1 cellular context compared by ENCODE assay signal in the genomic region with DNA sequence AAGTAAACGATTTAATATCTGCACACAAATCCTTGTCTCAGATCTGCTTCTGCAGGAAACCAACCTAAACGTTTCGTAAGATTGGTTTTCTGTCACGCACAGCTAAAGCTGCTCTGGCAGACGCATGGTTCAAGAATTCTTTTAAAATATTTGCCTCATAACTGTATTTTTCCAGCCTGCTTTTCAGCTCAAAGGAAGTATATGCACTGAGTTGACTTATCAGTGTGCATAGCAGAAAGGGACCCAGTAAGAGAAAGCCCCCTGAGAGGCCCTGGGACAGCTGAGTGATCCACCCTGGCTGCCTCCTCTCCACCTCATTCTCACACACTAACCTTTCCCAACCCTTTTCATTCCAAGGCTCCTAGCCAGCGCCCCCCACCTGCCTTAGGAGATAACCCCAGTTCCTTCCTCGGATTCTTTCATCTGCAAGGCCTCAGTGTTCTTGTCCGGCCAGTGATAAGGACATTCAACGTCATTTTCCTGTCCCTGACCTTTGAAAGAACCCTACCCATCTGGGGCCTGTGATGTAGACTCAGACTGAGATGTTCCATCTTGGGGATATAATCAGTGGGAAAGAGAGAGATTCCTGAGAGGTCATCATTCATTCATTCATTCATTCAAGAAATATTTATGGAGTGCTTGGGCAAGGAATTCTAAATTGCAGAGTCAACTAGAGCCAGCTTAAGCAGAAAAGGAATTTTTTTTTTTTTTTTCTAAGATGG.
A peak's percentile ranks its signal among the peaks of the same experiment; 100 is the strongest.
TF ChIP-seq lines count a peak whose summit lies in the region.

No MANE protein-coding gene starts in this region.

TF ChIP-seq in K562, 482 proteins besides CTCF, POLR2A, EP300 and RAD21 (continued from another document and continues in another):
- TF ChIP-seq, protein P1, sequence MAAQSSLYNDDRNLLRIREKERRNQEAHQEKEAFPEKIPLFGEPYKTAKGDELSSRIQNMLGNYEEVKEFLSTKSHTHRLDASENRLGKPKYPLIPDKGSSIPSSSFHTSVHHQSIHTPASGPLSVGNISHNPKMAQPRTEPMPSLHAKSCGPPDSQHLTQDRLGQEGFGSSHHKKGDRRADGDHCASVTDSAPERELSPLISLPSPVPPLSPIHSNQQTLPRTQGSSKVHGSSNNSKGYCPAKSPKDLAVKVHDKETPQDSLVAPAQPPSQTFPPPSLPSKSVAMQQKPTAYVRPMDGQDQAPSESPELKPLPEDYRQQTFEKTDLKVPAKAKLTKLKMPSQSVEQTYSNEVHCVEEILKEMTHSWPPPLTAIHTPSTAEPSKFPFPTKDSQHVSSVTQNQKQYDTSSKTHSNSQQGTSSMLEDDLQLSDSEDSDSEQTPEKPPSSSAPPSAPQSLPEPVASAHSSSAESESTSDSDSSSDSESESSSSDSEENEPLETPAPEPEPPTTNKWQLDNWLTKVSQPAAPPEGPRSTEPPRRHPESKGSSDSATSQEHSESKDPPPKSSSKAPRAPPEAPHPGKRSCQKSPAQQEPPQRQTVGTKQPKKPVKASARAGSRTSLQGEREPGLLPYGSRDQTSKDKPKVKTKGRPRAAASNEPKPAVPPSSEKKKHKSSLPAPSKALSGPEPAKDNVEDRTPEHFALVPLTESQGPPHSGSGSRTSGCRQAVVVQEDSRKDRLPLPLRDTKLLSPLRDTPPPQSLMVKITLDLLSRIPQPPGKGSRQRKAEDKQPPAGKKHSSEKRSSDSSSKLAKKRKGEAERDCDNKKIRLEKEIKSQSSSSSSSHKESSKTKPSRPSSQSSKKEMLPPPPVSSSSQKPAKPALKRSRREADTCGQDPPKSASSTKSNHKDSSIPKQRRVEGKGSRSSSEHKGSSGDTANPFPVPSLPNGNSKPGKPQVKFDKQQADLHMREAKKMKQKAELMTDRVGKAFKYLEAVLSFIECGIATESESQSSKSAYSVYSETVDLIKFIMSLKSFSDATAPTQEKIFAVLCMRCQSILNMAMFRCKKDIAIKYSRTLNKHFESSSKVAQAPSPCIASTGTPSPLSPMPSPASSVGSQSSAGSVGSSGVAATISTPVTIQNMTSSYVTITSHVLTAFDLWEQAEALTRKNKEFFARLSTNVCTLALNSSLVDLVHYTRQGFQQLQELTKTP (IDR thresholded peaks at IDR 0.05; ENCODE audit: low read depth in 1 of 2, partially characterized antibody in 2 of 2): no peak
- TF ChIP-seq TCFL5 (CRISPR knock-in tag; conservative IDR thresholded peaks at IDR 0.05) (no peak), MCM7 (IDR thresholded peaks at IDR 0.05) (no peak), MTA2 (IDR thresholded peaks at IDR 0.05; ENCODE audit: low read depth) (peak; percentile 90), PCBP1 (IDR thresholded peaks at IDR 0.05; ENCODE audit: low read depth, low read length, poor library complexity, severe bottlenecking) (no peak), ZSCAN29 (IDR thresholded peaks at IDR 0.05) (peak; percentile 66; the same call in 1 of the 2 replicates), CAMTA2 (CRISPR knock-in tag; conservative IDR thresholded peaks at IDR 0.05) (no peak), TEAD1 (CRISPR knock-in tag; IDR thresholded peaks at IDR 0.05) (no peak; a peak in 1 of 4 replicates), ZKSCAN8 (CRISPR knock-in tag; IDR thresholded peaks at IDR 0.05) (no peak), SMARCA4 (IDR thresholded peaks at IDR 0.05) (peak; percentile 97), NCOA4 (IDR thresholded peaks at IDR 0.05; ENCODE audit: partially characterized antibody) (no peak), POLR2AphosphoS2 (IDR thresholded peaks at IDR 0.05; ENCODE audit: low read length) (no peak), JUN (IDR thresholded peaks at IDR 0.05; ENCODE audit: borderline replicate concordance, low read depth, low read length) (no peak; the same call in 1 of the 2 replicates), JUN (CRISPR knock-in tag; IDR thresholded peaks at IDR 0.05; ENCODE audit: borderline replicate concordance) (no peak), TFAM (CRISPR knock-in tag; conservative IDR thresholded peaks at IDR 0.05) (no peak), ZNF79 (CRISPR knock-in tag; IDR thresholded peaks at IDR 0.05; ENCODE audit: low read depth) (no peak), EGR1 (conservative IDR thresholded peaks at IDR 0.05) (no peak; the same call in 1 of the 2 replicates), SMAD4 (CRISPR knock-in tag; conservative IDR thresholded peaks at IDR 0.05) (peak; percentile 84)
- TF ChIP-seq, protein P2, sequence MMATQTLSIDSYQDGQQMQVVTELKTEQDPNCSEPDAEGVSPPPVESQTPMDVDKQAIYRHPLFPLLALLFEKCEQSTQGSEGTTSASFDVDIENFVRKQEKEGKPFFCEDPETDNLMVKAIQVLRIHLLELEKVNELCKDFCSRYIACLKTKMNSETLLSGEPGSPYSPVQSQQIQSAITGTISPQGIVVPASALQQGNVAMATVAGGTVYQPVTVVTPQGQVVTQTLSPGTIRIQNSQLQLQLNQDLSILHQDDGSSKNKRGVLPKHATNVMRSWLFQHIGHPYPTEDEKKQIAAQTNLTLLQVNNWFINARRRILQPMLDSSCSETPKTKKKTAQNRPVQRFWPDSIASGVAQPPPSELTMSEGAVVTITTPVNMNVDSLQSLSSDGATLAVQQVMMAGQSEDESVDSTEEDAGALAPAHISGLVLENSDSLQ (IDR thresholded peaks at IDR 0.05): peak; percentile 46
- TF ChIP-seq, protein P3, sequence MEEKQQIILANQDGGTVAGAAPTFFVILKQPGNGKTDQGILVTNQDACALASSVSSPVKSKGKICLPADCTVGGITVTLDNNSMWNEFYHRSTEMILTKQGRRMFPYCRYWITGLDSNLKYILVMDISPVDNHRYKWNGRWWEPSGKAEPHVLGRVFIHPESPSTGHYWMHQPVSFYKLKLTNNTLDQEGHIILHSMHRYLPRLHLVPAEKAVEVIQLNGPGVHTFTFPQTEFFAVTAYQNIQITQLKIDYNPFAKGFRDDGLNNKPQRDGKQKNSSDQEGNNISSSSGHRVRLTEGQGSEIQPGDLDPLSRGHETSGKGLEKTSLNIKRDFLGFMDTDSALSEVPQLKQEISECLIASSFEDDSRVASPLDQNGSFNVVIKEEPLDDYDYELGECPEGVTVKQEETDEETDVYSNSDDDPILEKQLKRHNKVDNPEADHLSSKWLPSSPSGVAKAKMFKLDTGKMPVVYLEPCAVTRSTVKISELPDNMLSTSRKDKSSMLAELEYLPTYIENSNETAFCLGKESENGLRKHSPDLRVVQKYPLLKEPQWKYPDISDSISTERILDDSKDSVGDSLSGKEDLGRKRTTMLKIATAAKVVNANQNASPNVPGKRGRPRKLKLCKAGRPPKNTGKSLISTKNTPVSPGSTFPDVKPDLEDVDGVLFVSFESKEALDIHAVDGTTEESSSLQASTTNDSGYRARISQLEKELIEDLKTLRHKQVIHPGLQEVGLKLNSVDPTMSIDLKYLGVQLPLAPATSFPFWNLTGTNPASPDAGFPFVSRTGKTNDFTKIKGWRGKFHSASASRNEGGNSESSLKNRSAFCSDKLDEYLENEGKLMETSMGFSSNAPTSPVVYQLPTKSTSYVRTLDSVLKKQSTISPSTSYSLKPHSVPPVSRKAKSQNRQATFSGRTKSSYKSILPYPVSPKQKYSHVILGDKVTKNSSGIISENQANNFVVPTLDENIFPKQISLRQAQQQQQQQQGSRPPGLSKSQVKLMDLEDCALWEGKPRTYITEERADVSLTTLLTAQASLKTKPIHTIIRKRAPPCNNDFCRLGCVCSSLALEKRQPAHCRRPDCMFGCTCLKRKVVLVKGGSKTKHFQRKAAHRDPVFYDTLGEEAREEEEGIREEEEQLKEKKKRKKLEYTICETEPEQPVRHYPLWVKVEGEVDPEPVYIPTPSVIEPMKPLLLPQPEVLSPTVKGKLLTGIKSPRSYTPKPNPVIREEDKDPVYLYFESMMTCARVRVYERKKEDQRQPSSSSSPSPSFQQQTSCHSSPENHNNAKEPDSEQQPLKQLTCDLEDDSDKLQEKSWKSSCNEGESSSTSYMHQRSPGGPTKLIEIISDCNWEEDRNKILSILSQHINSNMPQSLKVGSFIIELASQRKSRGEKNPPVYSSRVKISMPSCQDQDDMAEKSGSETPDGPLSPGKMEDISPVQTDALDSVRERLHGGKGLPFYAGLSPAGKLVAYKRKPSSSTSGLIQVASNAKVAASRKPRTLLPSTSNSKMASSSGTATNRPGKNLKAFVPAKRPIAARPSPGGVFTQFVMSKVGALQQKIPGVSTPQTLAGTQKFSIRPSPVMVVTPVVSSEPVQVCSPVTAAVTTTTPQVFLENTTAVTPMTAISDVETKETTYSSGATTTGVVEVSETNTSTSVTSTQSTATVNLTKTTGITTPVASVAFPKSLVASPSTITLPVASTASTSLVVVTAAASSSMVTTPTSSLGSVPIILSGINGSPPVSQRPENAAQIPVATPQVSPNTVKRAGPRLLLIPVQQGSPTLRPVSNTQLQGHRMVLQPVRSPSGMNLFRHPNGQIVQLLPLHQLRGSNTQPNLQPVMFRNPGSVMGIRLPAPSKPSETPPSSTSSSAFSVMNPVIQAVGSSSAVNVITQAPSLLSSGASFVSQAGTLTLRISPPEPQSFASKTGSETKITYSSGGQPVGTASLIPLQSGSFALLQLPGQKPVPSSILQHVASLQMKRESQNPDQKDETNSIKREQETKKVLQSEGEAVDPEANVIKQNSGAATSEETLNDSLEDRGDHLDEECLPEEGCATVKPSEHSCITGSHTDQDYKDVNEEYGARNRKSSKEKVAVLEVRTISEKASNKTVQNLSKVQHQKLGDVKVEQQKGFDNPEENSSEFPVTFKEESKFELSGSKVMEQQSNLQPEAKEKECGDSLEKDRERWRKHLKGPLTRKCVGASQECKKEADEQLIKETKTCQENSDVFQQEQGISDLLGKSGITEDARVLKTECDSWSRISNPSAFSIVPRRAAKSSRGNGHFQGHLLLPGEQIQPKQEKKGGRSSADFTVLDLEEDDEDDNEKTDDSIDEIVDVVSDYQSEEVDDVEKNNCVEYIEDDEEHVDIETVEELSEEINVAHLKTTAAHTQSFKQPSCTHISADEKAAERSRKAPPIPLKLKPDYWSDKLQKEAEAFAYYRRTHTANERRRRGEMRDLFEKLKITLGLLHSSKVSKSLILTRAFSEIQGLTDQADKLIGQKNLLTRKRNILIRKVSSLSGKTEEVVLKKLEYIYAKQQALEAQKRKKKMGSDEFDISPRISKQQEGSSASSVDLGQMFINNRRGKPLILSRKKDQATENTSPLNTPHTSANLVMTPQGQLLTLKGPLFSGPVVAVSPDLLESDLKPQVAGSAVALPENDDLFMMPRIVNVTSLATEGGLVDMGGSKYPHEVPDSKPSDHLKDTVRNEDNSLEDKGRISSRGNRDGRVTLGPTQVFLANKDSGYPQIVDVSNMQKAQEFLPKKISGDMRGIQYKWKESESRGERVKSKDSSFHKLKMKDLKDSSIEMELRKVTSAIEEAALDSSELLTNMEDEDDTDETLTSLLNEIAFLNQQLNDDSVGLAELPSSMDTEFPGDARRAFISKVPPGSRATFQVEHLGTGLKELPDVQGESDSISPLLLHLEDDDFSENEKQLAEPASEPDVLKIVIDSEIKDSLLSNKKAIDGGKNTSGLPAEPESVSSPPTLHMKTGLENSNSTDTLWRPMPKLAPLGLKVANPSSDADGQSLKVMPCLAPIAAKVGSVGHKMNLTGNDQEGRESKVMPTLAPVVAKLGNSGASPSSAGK (IDR thresholded peaks at IDR 0.05): no peak; the same call in 1 of the 2 replicates
- TF ChIP-seq, protein P4, sequence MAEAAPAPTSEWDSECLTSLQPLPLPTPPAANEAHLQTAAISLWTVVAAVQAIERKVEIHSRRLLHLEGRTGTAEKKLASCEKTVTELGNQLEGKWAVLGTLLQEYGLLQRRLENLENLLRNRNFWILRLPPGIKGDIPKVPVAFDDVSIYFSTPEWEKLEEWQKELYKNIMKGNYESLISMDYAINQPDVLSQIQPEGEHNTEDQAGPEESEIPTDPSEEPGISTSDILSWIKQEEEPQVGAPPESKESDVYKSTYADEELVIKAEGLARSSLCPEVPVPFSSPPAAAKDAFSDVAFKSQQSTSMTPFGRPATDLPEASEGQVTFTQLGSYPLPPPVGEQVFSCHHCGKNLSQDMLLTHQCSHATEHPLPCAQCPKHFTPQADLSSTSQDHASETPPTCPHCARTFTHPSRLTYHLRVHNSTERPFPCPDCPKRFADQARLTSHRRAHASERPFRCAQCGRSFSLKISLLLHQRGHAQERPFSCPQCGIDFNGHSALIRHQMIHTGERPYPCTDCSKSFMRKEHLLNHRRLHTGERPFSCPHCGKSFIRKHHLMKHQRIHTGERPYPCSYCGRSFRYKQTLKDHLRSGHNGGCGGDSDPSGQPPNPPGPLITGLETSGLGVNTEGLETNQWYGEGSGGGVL (CRISPR knock-in tag; IDR thresholded peaks at IDR 0.05): no peak
- TF ChIP-seq, protein P5, sequence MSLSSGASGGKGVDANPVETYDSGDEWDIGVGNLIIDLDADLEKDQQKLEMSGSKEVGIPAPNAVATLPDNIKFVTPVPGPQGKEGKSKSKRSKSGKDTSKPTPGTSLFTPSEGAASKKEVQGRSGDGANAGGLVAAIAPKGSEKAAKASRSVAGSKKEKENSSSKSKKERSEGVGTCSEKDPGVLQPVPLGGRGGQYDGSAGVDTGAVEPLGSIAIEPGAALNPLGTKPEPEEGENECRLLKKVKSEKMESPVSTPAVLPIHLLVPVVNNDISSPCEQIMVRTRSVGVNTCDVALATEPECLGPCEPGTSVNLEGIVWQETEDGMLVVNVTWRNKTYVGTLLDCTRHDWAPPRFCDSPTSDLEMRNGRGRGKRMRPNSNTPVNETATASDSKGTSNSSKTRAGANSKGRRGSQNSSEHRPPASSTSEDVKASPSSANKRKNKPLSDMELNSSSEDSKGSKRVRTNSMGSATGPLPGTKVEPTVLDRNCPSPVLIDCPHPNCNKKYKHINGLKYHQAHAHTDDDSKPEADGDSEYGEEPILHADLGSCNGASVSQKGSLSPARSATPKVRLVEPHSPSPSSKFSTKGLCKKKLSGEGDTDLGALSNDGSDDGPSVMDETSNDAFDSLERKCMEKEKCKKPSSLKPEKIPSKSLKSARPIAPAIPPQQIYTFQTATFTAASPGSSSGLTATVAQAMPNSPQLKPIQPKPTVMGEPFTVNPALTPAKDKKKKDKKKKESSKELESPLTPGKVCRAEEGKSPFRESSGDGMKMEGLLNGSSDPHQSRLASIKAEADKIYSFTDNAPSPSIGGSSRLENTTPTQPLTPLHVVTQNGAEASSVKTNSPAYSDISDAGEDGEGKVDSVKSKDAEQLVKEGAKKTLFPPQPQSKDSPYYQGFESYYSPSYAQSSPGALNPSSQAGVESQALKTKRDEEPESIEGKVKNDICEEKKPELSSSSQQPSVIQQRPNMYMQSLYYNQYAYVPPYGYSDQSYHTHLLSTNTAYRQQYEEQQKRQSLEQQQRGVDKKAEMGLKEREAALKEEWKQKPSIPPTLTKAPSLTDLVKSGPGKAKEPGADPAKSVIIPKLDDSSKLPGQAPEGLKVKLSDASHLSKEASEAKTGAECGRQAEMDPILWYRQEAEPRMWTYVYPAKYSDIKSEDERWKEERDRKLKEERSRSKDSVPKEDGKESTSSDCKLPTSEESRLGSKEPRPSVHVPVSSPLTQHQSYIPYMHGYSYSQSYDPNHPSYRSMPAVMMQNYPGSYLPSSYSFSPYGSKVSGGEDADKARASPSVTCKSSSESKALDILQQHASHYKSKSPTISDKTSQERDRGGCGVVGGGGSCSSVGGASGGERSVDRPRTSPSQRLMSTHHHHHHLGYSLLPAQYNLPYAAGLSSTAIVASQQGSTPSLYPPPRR (CRISPR knock-in tag; IDR thresholded peaks at IDR 0.05; ENCODE audit: borderline replicate concordance): no peak
- TF ChIP-seq, protein P6, sequence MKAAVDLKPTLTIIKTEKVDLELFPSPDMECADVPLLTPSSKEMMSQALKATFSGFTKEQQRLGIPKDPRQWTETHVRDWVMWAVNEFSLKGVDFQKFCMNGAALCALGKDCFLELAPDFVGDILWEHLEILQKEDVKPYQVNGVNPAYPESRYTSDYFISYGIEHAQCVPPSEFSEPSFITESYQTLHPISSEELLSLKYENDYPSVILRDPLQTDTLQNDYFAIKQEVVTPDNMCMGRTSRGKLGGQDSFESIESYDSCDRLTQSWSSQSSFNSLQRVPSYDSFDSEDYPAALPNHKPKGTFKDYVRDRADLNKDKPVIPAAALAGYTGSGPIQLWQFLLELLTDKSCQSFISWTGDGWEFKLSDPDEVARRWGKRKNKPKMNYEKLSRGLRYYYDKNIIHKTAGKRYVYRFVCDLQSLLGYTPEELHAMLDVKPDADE (conservative IDR thresholded peaks at IDR 0.05; ENCODE audit: control insufficient read depth, low read depth, low read length): no peak; the same call in 1 of the 2 replicates
